In the genomic region with DNA sequence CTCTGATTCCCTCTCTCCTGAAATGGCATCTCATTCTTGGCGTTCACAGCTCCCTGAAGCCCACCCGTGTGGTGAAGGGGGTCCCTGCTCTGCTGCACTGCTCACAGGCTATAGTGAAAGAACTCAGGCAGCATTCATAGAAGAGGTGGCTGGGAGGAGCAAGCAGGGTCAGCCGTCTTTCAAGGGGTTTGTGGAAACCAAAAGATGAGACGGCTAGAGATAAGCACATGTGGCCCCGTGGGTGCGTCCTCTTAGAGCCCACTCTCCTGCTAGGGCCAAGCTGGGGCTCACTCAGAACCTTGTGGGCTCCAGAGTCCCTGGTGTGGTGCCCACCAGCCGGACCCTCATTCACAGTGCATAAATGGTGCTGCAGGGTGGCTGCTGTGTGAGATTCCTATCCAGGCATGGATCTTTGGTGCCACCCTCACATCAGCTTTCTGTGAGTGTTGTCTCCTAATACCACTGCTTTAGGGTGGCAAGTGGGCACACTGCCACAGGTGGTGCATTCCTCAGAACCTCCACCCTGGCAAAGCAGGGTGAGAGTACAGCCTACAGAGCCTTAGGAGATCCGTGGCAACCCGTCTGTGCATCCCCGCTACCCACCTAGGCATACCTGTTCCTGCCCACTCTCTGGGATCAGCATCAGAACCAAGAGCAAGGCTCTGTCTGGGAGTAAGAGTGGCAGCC, we compare ENCODE assay signal across 14 cellular contexts. TPM values are rescaled to one million over a fixed set of nuclear protein-coding genes. Genes with fewer than 3 reads are reported as not detected.
DNase-seq lines count a peak whose midpoint lies in the region; ATAC-seq, FAIRE-seq and TF ChIP-seq lines count a peak whose summit lies in the region.
"Had no signal": no experiment of that assay in that cellular context is flagged by ENCODE, and none has a peak within 500 bp of the region (broad histone marks: within the 10 kb centered on the region; RNA-seq: fewer than 3 reads in every experiment).

No MANE protein-coding gene starts in this region.

- peaks cover 40% of the 10 kb centered on the region for H3K4me1 Mint-ChIP-seq in activated CD8-positive, alpha-beta T cell treated with anti-CD3 and anti-CD28 coated beads, Interleukin-2, amount 10 ng/mL, durations not matched to agents 7 days and 5 days (ENCODE audit: low read depth)

- peak overlapping the region; percentile 86 for H3K27ac ChIP-seq in keratinocyte (ENCODE audit: control insufficient read depth, insufficient read depth, low read length)
- peak overlapping the region; percentile 75 to 97 (median 86) for H3K27ac ChIP-seq in tibial nerve

- H3K4me1 ChIP-seq in Loucy (ENCODE audit: insufficient read depth, low read length, poor library complexity, severe bottlenecking) (peaks cover 42% of the 10 kb centered on the region), keratinocyte (ENCODE audit: control insufficient read depth, extremely low read depth, insufficient read depth, low read length) (peaks cover 60% of the 10 kb centered on the region), tibial nerve (peaks cover 0 to 84% (median 69%) of the 10 kb centered on the region in 4 donors), HAP-1 (no peaks in the 10 kb centered on the region; the same call in 1 of the 2 replicates)

- CTCF ChIA-PET in activated CD8-positive, alpha-beta T cell treated with anti-CD3 and anti-CD28 coated beads, Interleukin-2, amount 10 ng/mL, durations not matched to agents 7 days and 5 days (lab: Charles Lee) = interaction anchor here (1.2 to 4.0 kb wide), 2 partner anchors 11 to 25 kb away, joined by 3 to 19 read pairs; a partner anchor contains a TSS

- no peak overlapping the region for H3K4me2 ChIP-seq in Loucy (ENCODE audit: low read depth, low read length, poor library complexity, severe bottlenecking)
- peak overlapping the region; percentile 81 for H3K4me2 ChIP-seq in keratinocyte (ENCODE audit: control insufficient read depth, extremely low read depth, insufficient read depth, low read depth, low read length)

- peaks cover 2% of the 10 kb centered on the region for H3K9me1 ChIP-seq in keratinocyte (ENCODE audit: control insufficient read depth, extremely low read depth, insufficient read depth, low read length)

- no peak for ATAC-seq in activated CD8-positive, alpha-beta T cell treated with anti-CD3 and anti-CD28 coated beads, Interleukin-2, amount 10 ng/mL, durations not matched to agents 7 days and 5 days

- in situ Hi-C loops in HAP-1 (cut with MboI; ENCODE audit: low sequenced_read_pairs) = no loop called here

- no peak for DNase-seq in activated CD8-positive, alpha-beta T cell treated with anti-CD3 and anti-CD28 coated beads, Interleukin-2, amount 10 ng/mL, durations not matched to agents 7 days and 5 days
- DNase-seq in keratinocyte (ENCODE audit: low read depth, low spot score) (no peak), tibial nerve (ENCODE audit: low spot score in 2 of 2) (no peak), H4 (ENCODE audit: low spot score) (no peak), HAP-1 (ENCODE audit: low spot score in 2 of 2) (no peak)
- DNase-seq in activated T-cell treated with anti-CD3 and anti-CD28 coated beads, Interleukin-2, amount 50 U/mL, for 1 hour = no peak
- DNase-seq: activated effector memory CD4-positive, alpha-beta T cell treated with anti-CD3 and anti-CD28 coated beads, Interleukin-2, amount 50 U/mL, for 16 hours; NCI-H1694 treated with DMSO at 0.1 percent for 48 hours; NCI-H774 had no signal

- peak overlapping the region; percentile 35 for H3K27ac Mint-ChIP-seq in activated CD8-positive, alpha-beta T cell treated with anti-CD3 and anti-CD28 coated beads, Interleukin-2, amount 10 ng/mL, durations not matched to agents 7 days and 5 days

- TF ChIP-seq CTCF in Loucy (conservative IDR thresholded peaks at IDR 0.05; ENCODE audit: low read length) (no peak), keratinocyte (optimal IDR thresholded peaks at IDR 0.05 in 1 of 3, IDR thresholded peaks at IDR 0.05 in 1 of 3, conservative IDR thresholded peaks at IDR 0.05 in 1 of 3; ENCODE audit: extremely low read depth in 1 of 3, insufficient read depth in 2 of 3, low read length in 3 of 3) (no peak), tibial nerve (IDR thresholded peaks at IDR 0.05) (no peak)

- H3K36me3 Mint-ChIP-seq in activated CD8-positive, alpha-beta T cell treated with anti-CD3 and anti-CD28 coated beads, Interleukin-2, amount 10 ng/mL, durations not matched to agents 7 days and 5 days (ENCODE audit: low read depth) = peaks cover 2% of the 10 kb centered on the region

- TF ChIP-seq POLR2A in tibial nerve (IDR thresholded peaks at IDR 0.05) = no peak

- no peaks in the 10 kb centered on the region for H3K36me3 ChIP-seq in Loucy (ENCODE audit: insufficient read depth, low read length)
- H3K36me3 ChIP-seq in keratinocyte (ENCODE audit: control insufficient read depth in 2 of 2, extremely low read depth in 1 of 2, insufficient read depth in 2 of 2, low read length in 2 of 2) = no peaks in the 10 kb centered on the region
- no peaks in the 10 kb centered on the region for H3K36me3 ChIP-seq in tibial nerve
- no peaks in the 10 kb centered on the region for H3K36me3 ChIP-seq in HAP-1 (replicated peaks)

- no peak overlapping the region for H3K4me3 Mint-ChIP-seq in activated CD8-positive, alpha-beta T cell treated with anti-CD3 and anti-CD28 coated beads, Interleukin-2, amount 10 ng/mL, durations not matched to agents 7 days and 5 days

- H3K9me2 ChIP-seq in Loucy (replicated peaks; ENCODE audit: low read depth, low read length) = no peaks in the 10 kb centered on the region

- H3K9ac ChIP-seq in Loucy (ENCODE audit: low read depth, low read length, poor library complexity, severe bottlenecking) (no peak overlapping the region), keratinocyte (ENCODE audit: control insufficient read depth, extremely low read depth, insufficient read depth, low read length) (peak overlapping the region; percentile 67)

- no peak for FAIRE-seq in keratinocyte (lab: Jason Lieb, UNC)
- FAIRE-seq: bronchial epithelial cell, D721Med had no signal

- POLR2A ChIA-PET in activated CD8-positive, alpha-beta T cell treated with anti-CD3 and anti-CD28 coated beads, Interleukin-2, amount 10 ng/mL, durations not matched to agents 7 days and 5 days (lab: Charles Lee) = no interaction called here

- H3K9me3 Mint-ChIP-seq in activated CD8-positive, alpha-beta T cell treated with anti-CD3 and anti-CD28 coated beads, Interleukin-2, amount 10 ng/mL, durations not matched to agents 7 days and 5 days (ENCODE audit: insufficient read depth) = no peaks in the 10 kb centered on the region

- 73 to 77% methylated on average over 10 of the region's 10 CpGs for WGBS in tibial nerve, 2 donors

- no peak for TF ChIP-seq EP300 in tibial nerve (IDR thresholded peaks at IDR 0.05)

- H3K27me3 Mint-ChIP-seq in activated CD8-positive, alpha-beta T cell treated with anti-CD3 and anti-CD28 coated beads, Interleukin-2, amount 10 ng/mL, durations not matched to agents 7 days and 5 days (ENCODE audit: low read depth) = peaks cover 2% of the 10 kb centered on the region

- dilution Hi-C loops in keratinocyte (cut with MboI; ENCODE audit: extremely low pct_ligation_motif_present, low sequenced_read_pairs) = no loop called here

- peak overlapping the region; percentile 35; the same call in 1 of the 2 replicates for H2AFZ ChIP-seq in Loucy (ENCODE audit: low read length)
- H2AFZ ChIP-seq in keratinocyte (ENCODE audit: control insufficient read depth, low read length) = no peak overlapping the region

- H3K4me3 ChIP-seq in Loucy (ENCODE audit: low read length, poor library complexity, severe bottlenecking) (no peak overlapping the region), keratinocyte (ENCODE audit: control insufficient read depth in 2 of 3, extremely low read depth in 1 of 3, insufficient read depth in 2 of 3, low read depth in 1 of 3, low read length in 3 of 3) (no peak overlapping the region), tibial nerve (no peak overlapping the region), HAP-1 (no peak overlapping the region)

- H3K79me2 ChIP-seq in Loucy (ENCODE audit: insufficient read depth, low read length) (no peaks in the 10 kb centered on the region), keratinocyte (ENCODE audit: control insufficient read depth, insufficient read depth, low read length) (peaks cover 56% of the 10 kb centered on the region)

- no peaks in the 10 kb centered on the region for H3K9me3 ChIP-seq in Loucy (ENCODE audit: insufficient read depth, low read depth, low read length)
- H3K9me3 ChIP-seq in keratinocyte (ENCODE audit: control insufficient read depth, low read depth, low read length) = no peaks in the 10 kb centered on the region
- H3K9me3 ChIP-seq in tibial nerve = no peaks in the 10 kb centered on the region
- H3K9me3 ChIP-seq in HAP-1 = no peaks in the 10 kb centered on the region

- H4K20me1 ChIP-seq in Loucy (ENCODE audit: insufficient read depth, low read length, poor library complexity, severe bottlenecking) (no peaks in the 10 kb centered on the region), keratinocyte (ENCODE audit: control insufficient read depth, extremely low read depth, insufficient read depth, low read length) (no peaks in the 10 kb centered on the region)

- no peaks in the 10 kb centered on the region for H3K27me3 ChIP-seq in Loucy (ENCODE audit: insufficient read depth, low read length, poor library complexity, severe bottlenecking)
- H3K27me3 ChIP-seq in keratinocyte (ENCODE audit: control insufficient read depth, extremely low read depth, insufficient read depth, low read length) = no peaks in the 10 kb centered on the region
- no peaks in the 10 kb centered on the region for H3K27me3 ChIP-seq in tibial nerve
- H3K27me3 ChIP-seq in HAP-1 (ENCODE audit: low read depth) = no peaks in the 10 kb centered on the region

- H3F3A ChIP-seq in Loucy (ENCODE audit: low read depth) = no peaks in the 10 kb centered on the region

RNA-seq across cellular contexts. Expression of a gene that starts 11.2 kb away (rescaled TPM):
- 10 to 100 TPM in 1 of 2 experiments, 1 to 10 TPM in 1; 8.6 to 11.2 TPM for total RNA-seq in activated CD8-positive, alpha-beta T cell treated with anti-CD3 and anti-CD28 coated beads, Interleukin-2, amount 10 ng/mL, durations not matched to agents 7 days and 5 days
- 58.7 to 95.1 TPM (median 72.7 TPM) in 3 replicates for polyA plus RNA-seq in keratinocyte
- 14.0 TPM for polyA plus RNA-seq in keratinocyte (2011; ENCODE audit: low read depth)
- 21.2 and 40.8 TPM in 2 replicates for polyA plus RNA-seq in keratinocyte (2011; cell fraction: cytosol; rRNA removed)
- polyA plus RNA-seq in keratinocyte (2011; cell fraction: nucleus; rRNA removed) = 116 and 175 TPM in 2 replicates
- 41.9 and 85.6 TPM in 2 replicates for polyA plus RNA-seq in keratinocyte (2012; ENCODE audit: low replicate concordance)
- polyA minus RNA-seq in keratinocyte = 129 to 210 TPM (median 133 TPM) in 3 replicates
- polyA minus RNA-seq in keratinocyte (2011; cell fraction: cytosol; rRNA and poly(A)+ RNA removed) = 184 TPM
- polyA minus RNA-seq in keratinocyte (2011; cell fraction: nucleus; rRNA and poly(A)+ RNA removed) = 289 and 325 TPM in 2 replicates
- total RNA-seq in tibial nerve = 100 to 1,000 TPM in 1 of 4 donors, 10 to 100 TPM in 3; 43.1 to 104 (median 59.0) TPM
- 13.5 and 18.9 TPM in 2 replicates for total RNA-seq in H4 (2014; rRNA removed; shearing (Covaris generic))

RNA-seq across cellular contexts. Expression of a gene that starts 43.8 kb away (rescaled TPM):
- total RNA-seq in activated CD8-positive, alpha-beta T cell treated with anti-CD3 and anti-CD28 coated beads, Interleukin-2, amount 10 ng/mL, durations not matched to agents 7 days and 5 days = 100 to 1,000 TPM in 1 of 2 experiments, 10 to 100 TPM in 1; 92.4 to 102 TPM
- 70.9 to 83.0 TPM (median 80.6 TPM) in 3 replicates for polyA plus RNA-seq in keratinocyte
- polyA plus RNA-seq in keratinocyte (2011; ENCODE audit: low read depth) = 33.8 TPM
- 51.8 and 74.3 TPM in 2 replicates for polyA plus RNA-seq in keratinocyte (2011; cell fraction: cytosol; rRNA removed)
- 46.8 and 61.8 TPM in 2 replicates for polyA plus RNA-seq in keratinocyte (2011; cell fraction: nucleus; rRNA removed)
- 54.8 and 97.3 TPM in 2 replicates for polyA plus RNA-seq in keratinocyte (2012; ENCODE audit: low replicate concordance)
- 35.8 to 66.9 TPM (median 47.6 TPM) in 3 replicates for polyA minus RNA-seq in keratinocyte
- 38.2 TPM for polyA minus RNA-seq in keratinocyte (2011; cell fraction: cytosol; rRNA and poly(A)+ RNA removed)
- polyA minus RNA-seq in keratinocyte (2011; cell fraction: nucleus; rRNA and poly(A)+ RNA removed) = 8.5 and 8.9 TPM in 2 replicates
- 10 to 100 TPM; 27.5 to 48.1 (median 37.8) TPM for total RNA-seq in tibial nerve
- total RNA-seq in H4 (2014; rRNA removed; shearing (Covaris generic)) = 36.7 and 39.0 TPM in 2 replicates

RNA-seq across cellular contexts. Expression of a gene that starts 44.1 kb away (rescaled TPM):
- 10 to 100 TPM; 10.0 to 12.1 TPM for total RNA-seq in activated CD8-positive, alpha-beta T cell treated with anti-CD3 and anti-CD28 coated beads, Interleukin-2, amount 10 ng/mL, durations not matched to agents 7 days and 5 days
- polyA plus RNA-seq in keratinocyte = 0.92 to 2.7 TPM (median 1.0 TPM) in 3 replicates
- not detected for polyA plus RNA-seq in keratinocyte (2011; ENCODE audit: low read depth)
- 0.90 and 1.2 TPM in 2 replicates for polyA plus RNA-seq in keratinocyte (2011; cell fraction: cytosol; rRNA removed)
- polyA plus RNA-seq in keratinocyte (2011; cell fraction: nucleus; rRNA removed) = 3.4 TPM in 2 replicates
- 0.28 and 1.9 TPM in 2 replicates for polyA plus RNA-seq in keratinocyte (2012; ENCODE audit: low replicate concordance)
- polyA minus RNA-seq in keratinocyte = 3.2 to 10.8 TPM (median 4.1 TPM) in 3 replicates
- polyA minus RNA-seq in keratinocyte (2011; cell fraction: cytosol; rRNA and poly(A)+ RNA removed) = 3.8 TPM
- polyA minus RNA-seq in keratinocyte (2011; cell fraction: nucleus; rRNA and poly(A)+ RNA removed) = 4.0 and 4.6 TPM in 2 replicates
- total RNA-seq in tibial nerve = 1 to 10 TPM; 1.4 to 6.9 (median 4.9) TPM
- total RNA-seq in H4 (2014; rRNA removed; shearing (Covaris generic)) = 3.1 and 3.6 TPM in 2 replicates

RNA-seq across cellular contexts. Expression of a gene that starts 59.4 kb away (rescaled TPM):
- 1 to 10 TPM in 1 of 2 experiments, not detected in 1; 1.3 TPM for total RNA-seq in activated CD8-positive, alpha-beta T cell treated with anti-CD3 and anti-CD28 coated beads, Interleukin-2, amount 10 ng/mL, durations not matched to agents 7 days and 5 days
- 0.05 to 0.09 TPM (median 0.07 TPM) in 3 replicates for polyA plus RNA-seq in keratinocyte
- polyA plus RNA-seq in keratinocyte (2011; ENCODE audit: low read depth) = not detected
- polyA plus RNA-seq in keratinocyte (2011; cell fraction: cytosol; rRNA removed) = 0.05 and 0.10 TPM in 2 replicates
- polyA plus RNA-seq in keratinocyte (2011; cell fraction: nucleus; rRNA removed) = 0.07 and 0.22 TPM in 2 replicates
- polyA plus RNA-seq in keratinocyte (2012; ENCODE audit: low replicate concordance) = not detected in 2 replicates
- polyA minus RNA-seq in keratinocyte = 0.22 TPM in 1 of 3 replicates, not detected in the others
- polyA minus RNA-seq in keratinocyte (2011; cell fraction: cytosol; rRNA and poly(A)+ RNA removed) = not detected
- not detected in 2 replicates for polyA minus RNA-seq in keratinocyte (2011; cell fraction: nucleus; rRNA and poly(A)+ RNA removed)
- total RNA-seq in tibial nerve = under 1 TPM in 1 of 4 donors, not detected in 3; 0.60 TPM
- 0.06 TPM in 1 of 2 replicates, not detected in the other for total RNA-seq in H4 (2014; rRNA removed; shearing (Covaris generic))
- total RNA-seq: mesenteric fat pad, pulmonary artery endothelial cell had no signal
